In the genomic region with DNA sequence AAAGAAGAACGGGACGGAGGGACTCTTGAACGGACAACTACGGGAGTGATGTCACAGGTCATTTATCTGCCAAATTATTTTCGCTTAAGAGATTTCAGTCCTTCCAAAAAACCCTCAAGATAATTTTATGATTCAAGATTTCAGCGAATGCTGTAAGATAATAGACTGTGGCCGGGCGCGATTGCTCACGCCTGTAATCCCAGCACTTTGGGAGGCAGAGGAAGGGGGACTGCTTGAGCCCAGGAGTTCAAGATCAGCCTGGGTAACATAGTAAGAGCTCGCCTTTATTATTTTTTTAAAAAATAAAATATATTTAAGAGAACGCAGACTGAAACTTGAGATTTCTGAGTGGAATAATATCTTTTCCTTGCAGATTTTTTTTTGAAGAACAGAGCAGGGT, we compare ENCODE assay signal across 1 cellular context.
TF ChIP-seq lines count a peak whose summit lies in the region.

No MANE protein-coding gene starts in this region.

TF ChIP-seq in neural cell, 6 proteins besides CTCF, POLR2A, EP300 and RAD21 (continued from another document):
- TF ChIP-seq REST (IDR thresholded peaks at IDR 0.05; ENCODE audit: borderline replicate concordance) (no peak), SMC3 (conservative IDR thresholded peaks at IDR 0.05; ENCODE audit: poor library complexity) (no peak), TAF1 (IDR thresholded peaks at IDR 0.05; ENCODE audit: low read depth) (no peak), MXI1 (conservative IDR thresholded peaks at IDR 0.05; ENCODE audit: poor library complexity, severe bottlenecking) (no peak)
